ENCODE assay signal across 6 cellular contexts in genomic region chr7:149084407-149084806, GRCh38.
"Had no signal": no experiment of that assay in that cellular context is flagged by ENCODE, and none has a peak within 500 bp of the region (broad histone marks: within the 10 kb centered on the region; RNA-seq: fewer than 3 reads in every experiment).

No MANE protein-coding gene starts in this region.

- ATAC-seq: GM23338 had no signal

- H3K9me3 Mint-ChIP-seq: HFFc6 had no signal

- H3K4me3 ChIP-seq: GM23338 had no signal

- DNase-seq: H9, HCEC 1CT, HFFc6, IMR-90, KG1 had no signal

- H3K27ac Mint-ChIP-seq: GM23338, H9, HFFc6 had no signal

- H3K4me3 Mint-ChIP-seq: GM23338, H9, HFFc6 had no signal
